Comparison of ENCODE assay signal across 1 cellular context in the genomic region with DNA sequence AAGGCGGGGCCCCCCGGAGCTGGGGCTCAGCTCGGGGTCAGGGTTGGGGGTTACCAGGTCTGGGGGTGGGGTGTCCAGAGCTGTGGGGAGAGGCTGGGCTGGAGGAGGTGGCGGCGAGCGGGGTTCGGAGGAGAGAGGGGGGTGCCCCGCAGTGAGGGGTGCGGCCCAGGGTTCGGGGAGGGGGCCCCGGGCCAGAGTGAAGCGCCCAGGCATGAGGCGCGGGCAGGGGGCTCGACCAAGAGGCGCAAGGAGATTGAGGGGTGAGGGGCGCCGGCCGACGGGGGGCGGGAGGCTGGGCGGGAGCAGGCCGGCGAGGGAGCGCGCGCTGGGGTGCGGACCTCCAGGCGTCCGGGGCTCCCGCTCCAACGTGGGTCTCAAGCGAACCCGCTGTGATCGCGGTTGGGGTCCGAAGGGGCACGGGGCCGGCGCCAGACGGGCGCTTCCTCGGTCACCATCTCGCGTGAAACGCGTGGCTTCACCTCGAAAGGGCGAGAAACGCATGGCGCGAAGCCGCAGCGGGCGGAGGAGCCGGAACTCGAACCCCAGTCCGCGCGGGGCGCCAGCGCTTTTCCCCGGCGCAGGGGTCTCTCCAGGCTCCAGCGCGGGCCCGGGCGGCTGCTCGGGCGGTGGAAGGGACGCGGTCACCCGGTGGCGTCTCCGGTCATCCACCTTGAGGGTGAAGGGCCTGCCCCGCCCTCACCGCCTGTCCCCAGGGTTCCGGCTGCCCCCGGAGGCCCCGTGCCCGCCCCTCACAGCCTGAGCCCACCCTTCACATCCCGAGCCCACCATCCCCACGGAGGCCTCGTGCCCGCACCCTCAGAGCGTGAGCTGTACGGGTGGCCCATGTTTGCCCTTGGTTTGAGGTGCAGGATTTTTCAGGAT.
TF ChIP-seq lines count a peak whose summit lies in the region.

No MANE protein-coding gene starts in this region.

TF ChIP-seq in GM12878, 131 proteins besides CTCF, POLR2A, EP300 and RAD21:
- TF ChIP-seq PAX8 (IDR thresholded peaks at IDR 0.05): no peak
- no peak for TF ChIP-seq FOS (IDR thresholded peaks at IDR 0.05; ENCODE audit: borderline replicate concordance, extremely low read depth, insufficient read length)
- TF ChIP-seq ZNF207 (IDR thresholded peaks at IDR 0.05; ENCODE audit: borderline replicate concordance): no peak
- no peak for TF ChIP-seq RFX5 (IDR thresholded peaks at IDR 0.05; ENCODE audit: low read depth, low read length)
- no peak for TF ChIP-seq NBN (IDR thresholded peaks at IDR 0.05)
- no peak for TF ChIP-seq CBX5 (IDR thresholded peaks at IDR 0.05; ENCODE audit: low read depth)
- TF ChIP-seq TBL1XR1 (IDR thresholded peaks at IDR 0.05; ENCODE audit: low read depth, low read length): no peak
- TF ChIP-seq POU2F2 (IDR thresholded peaks at IDR 0.05; ENCODE audit: borderline replicate concordance, low read depth, low read length): no peak
- no peak for TF ChIP-seq ASH2L (IDR thresholded peaks at IDR 0.05; ENCODE audit: borderline replicate concordance, low read depth)
- no peak for TF ChIP-seq NRF1 (conservative IDR thresholded peaks at IDR 0.05; ENCODE audit: low read depth, low read length)
- no peak for TF ChIP-seq HDAC6 (IDR thresholded peaks at IDR 0.05; ENCODE audit: unreplicated experiment)
- TF ChIP-seq RBBP5 (conservative IDR thresholded peaks at IDR 0.05): no peak
- TF ChIP-seq KDM1A (IDR thresholded peaks at IDR 0.05; ENCODE audit: borderline replicate concordance): no peak
